Comparison of ENCODE assay signal across 9 cellular contexts in genomic region chr14:68741839-68742470, GRCh38. TPM values are rescaled to one million over a fixed set of nuclear protein-coding genes. Genes with fewer than 3 reads are reported as not detected.
A peak's percentile ranks its signal among the peaks of the same experiment; 100 is the strongest.
DNase-seq lines count a peak whose midpoint lies in the region; ATAC-seq and TF ChIP-seq lines count a peak whose summit lies in the region.
"Had no signal": no experiment of that assay in that cellular context is flagged by ENCODE, and none has a peak within 500 bp of the region (broad histone marks: within the 10 kb centered on the region; RNA-seq: fewer than 3 reads in every experiment).

No MANE protein-coding gene starts in this region.

- H3K4me2 ChIP-seq in Karpas-422 (ENCODE audit: low read depth, low read length, poor library complexity, severe bottlenecking), result no peak overlapping the region

- H3K4me3 ChIP-seq in Karpas-422 (ENCODE audit: low read length), result no peak overlapping the region
- no peak overlapping the region for H3K4me3 ChIP-seq in esophagus muscularis mucosa

- no peak overlapping the region for H2AFZ ChIP-seq in Karpas-422 (ENCODE audit: low read length)

- no peaks in the 10 kb centered on the region for H3K27me3 Mint-ChIP-seq in memory B cell

- no peaks in the 10 kb centered on the region for H3K9me2 ChIP-seq in Karpas-422 (replicated peaks; ENCODE audit: insufficient read depth, low read length)

- no peak for TF ChIP-seq CTCF in esophagus muscularis mucosa (IDR thresholded peaks at IDR 0.05)

- no peak overlapping the region for H3K9ac ChIP-seq in Karpas-422 (ENCODE audit: low read length)

- TF ChIP-seq POLR2A in esophagus muscularis mucosa (IDR thresholded peaks at IDR 0.05; ENCODE audit: low read depth), result no peak

- H3K27ac ChIP-seq in Karpas-422 (ENCODE audit: low read length), result no peak overlapping the region
- no peak overlapping the region for H3K27ac ChIP-seq in esophagus muscularis mucosa (replicated peaks in 1 of 4)

- H3K9me3 Mint-ChIP-seq in memory B cell, result no peaks in the 10 kb centered on the region

- no peaks in the 10 kb centered on the region; the same call in 1 of the 2 replicates for H3K27me3 ChIP-seq in Karpas-422 (ENCODE audit: low read length)
- H3K27me3 ChIP-seq in esophagus muscularis mucosa, result no peaks in the 10 kb centered on the region

- no peaks in the 10 kb centered on the region for H3K79me2 ChIP-seq in Karpas-422 (ENCODE audit: low read length)

- ATAC-seq in GM18519 (IDR thresholded peaks at IDR 0.05; ENCODE audit: low FRiP score, unreplicated experiment) (peak; percentile 70), GM21825 (IDR thresholded peaks at IDR 0.05; ENCODE audit: unreplicated experiment) (peak; percentile 89), memory B cell (ENCODE audit: low read depth) (peak; percentile 90)
- ATAC-seq: PC-3 had no signal

- peaks cover 27% of the 10 kb centered on the region for H3K4me1 Mint-ChIP-seq in memory B cell

- H4K20me1 ChIP-seq in Karpas-422 (ENCODE audit: insufficient read depth, low read depth, low read length), result no peaks in the 10 kb centered on the region

- peak overlapping the region; percentile 90 for H3K27ac Mint-ChIP-seq in memory B cell

- H3K36me3 ChIP-seq in Karpas-422 (ENCODE audit: insufficient read depth, low read length) (no peaks in the 10 kb centered on the region; the same call in 1 of the 2 replicates), esophagus muscularis mucosa (no peaks in the 10 kb centered on the region)

- 87% methylated on average over 5 of the region's 6 CpGs for WGBS in esophagus muscularis mucosa

- DNase-seq in Karpas-422 (peak; percentile 84), memory B cell (ENCODE audit: low spot score in 2 of 2) (peak; percentile 61 to 83), esophagus muscularis mucosa (ENCODE audit: extremely low spot score) (no peak), HuH-7.5 (ENCODE audit: low spot score) (no peak), SHP77 treated with DMSO at 0.1 percent for 48 hours (lab: John Stamatoyannopoulos, UW) (no peak)
- no peak for DNase-seq in stimulated activated CD4-positive, alpha-beta T cell treated with anti-CD3 and anti-CD28 coated beads, Interleukin-1b, Interleukin-23, amount 100 ng/mL, for 48 hours
- DNase-seq: PC-3 had no signal

- no peak overlapping the region for H3K4me3 Mint-ChIP-seq in memory B cell

- H3K4me1 ChIP-seq in Karpas-422 (ENCODE audit: low read length) (peaks cover 11% of the 10 kb centered on the region), esophagus muscularis mucosa (peaks cover 0 to 10% (median 6%) of the 10 kb centered on the region in 4 donors)

- TF ChIP-seq EP300 in esophagus muscularis mucosa (IDR thresholded peaks at IDR 0.05), result no peak

- H3K36me3 Mint-ChIP-seq in memory B cell, result no peaks in the 10 kb centered on the region

- H3K9me3 ChIP-seq in Karpas-422 (ENCODE audit: low read length) (no peaks in the 10 kb centered on the region), esophagus muscularis mucosa (peaks cover 0 to 3% (median 0%) of the 10 kb centered on the region in 4 donors)

- intact Hi-C loops in esophagus muscularis mucosa (cut with DNase I), result no loop called here

RNA-seq across cellular contexts. Expression of gene ZFP36L1, which starts 50.9 kb away (rescaled TPM):
- total RNA-seq in Karpas-422 (2014; rRNA removed; shearing (Covaris generic); ENCODE audit: low replicate concordance), result 76.8 and 118 TPM in 2 replicates
- 100 to 1,000 TPM; 191 to 704 (median 444) TPM for total RNA-seq in esophagus muscularis mucosa

Comparison
In these comparisons a context has a peak if more than half of its experiments do, and no peak if none do; other contexts are left out.
1. DNase-seq: peak in Karpas-422 (single experiment) and memory B cell (2 of 2); none in esophagus muscularis mucosa (single experiment), HuH-7.5 (single experiment), SHP77 treated with DMSO at 0.1 percent for 48 hours (single experiment) and stimulated activated CD4-positive, alpha-beta T cell treated with anti-CD3 and anti-CD28 coated beads, Interleukin-1b, Interleukin-23, amount 100 ng/mL, for 48 hours (single experiment).
2. Peak in every context shown above with its lines, with median percentiles within 50 percentile points of each other: ATAC-seq.